In the genomic region with DNA sequence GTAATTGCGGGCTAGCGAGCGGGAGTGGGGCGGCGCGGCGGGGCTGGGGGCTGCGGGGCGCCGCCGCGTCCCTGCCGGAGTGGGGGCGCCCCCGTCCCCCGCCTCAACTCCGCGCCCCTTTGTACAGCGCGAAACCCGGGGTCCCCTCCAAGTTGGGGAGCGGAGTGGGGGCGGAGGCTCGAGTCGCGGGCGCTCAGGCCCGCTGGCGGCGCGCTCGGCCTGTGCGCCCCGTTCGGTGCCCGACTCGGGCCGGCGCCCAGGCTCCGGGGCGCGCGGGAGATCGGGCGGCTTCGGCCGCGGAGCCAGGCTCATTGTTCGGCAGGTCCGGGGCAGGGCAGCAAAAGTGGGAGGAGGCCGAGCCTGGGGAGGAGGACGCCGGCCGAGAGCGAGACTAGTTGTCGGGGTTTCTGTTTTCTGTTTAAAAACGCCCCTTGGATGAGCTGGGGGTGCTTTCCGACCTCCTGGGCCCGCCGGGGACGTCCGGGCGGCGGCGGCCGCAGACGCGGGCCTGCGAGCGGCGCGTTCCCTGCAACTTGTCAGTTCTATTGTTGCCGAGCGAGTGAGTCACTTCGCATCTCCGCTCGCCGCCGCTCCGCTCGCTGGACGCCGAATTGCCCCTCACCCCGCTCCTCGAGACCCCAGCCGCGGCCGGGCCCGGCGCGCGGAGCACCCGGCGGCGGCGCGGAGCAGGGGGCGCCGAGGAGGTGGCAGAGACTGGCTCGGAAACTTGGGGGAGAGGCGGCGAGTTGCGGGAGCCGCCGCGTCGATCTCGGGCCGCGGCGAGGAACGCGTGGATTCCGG, we compare ENCODE assay signal across 1 cellular context.
A peak's percentile ranks its signal among the peaks of the same experiment; 100 is the strongest.
TF ChIP-seq lines count a peak whose summit lies in the region.

No MANE protein-coding gene starts in this region.

TF ChIP-seq in K562, 482 proteins besides CTCF, POLR2A, EP300 and RAD21 (continued from another document and continues in another):
- TF ChIP-seq JUND (IDR thresholded peaks at IDR 0.05; ENCODE audit: borderline replicate concordance, low read depth, low read length) (peak; percentile 35), JUND (tag; IDR thresholded peaks at IDR 0.05; ENCODE audit: borderline replicate concordance, low read depth, low read length) (no peak; the same call in 2 of the 3 replicates), CREM (IDR thresholded peaks at IDR 0.05; ENCODE audit: low read depth) (peak; percentile 2; the same call in 1 of the 2 replicates), SIN3B (IDR thresholded peaks at IDR 0.05; ENCODE audit: low read depth) (peak; percentile 22; the same call in 1 of the 2 replicates), NR3C1 (CRISPR knock-in tag; IDR thresholded peaks at IDR 0.05) (peak; percentile 50; the same call in 1 of the 2 replicates), TBP (optimal IDR thresholded peaks at IDR 0.05; ENCODE audit: low read depth, low read length) (peak; percentile 47), RBBP5 (IDR thresholded peaks at IDR 0.05; ENCODE audit: borderline replicate concordance, insufficient read depth, low read length, poor library complexity, severe bottlenecking) (peak; percentile 88), SOX6 (IDR thresholded peaks at IDR 0.05) (0 out of 2 replicates have a peak, but pooled peaks have one; percentile 16), ELF2 (CRISPR knock-in tag; IDR thresholded peaks at IDR 0.05) (0 out of 2 replicates have a peak, but pooled peaks have one; percentile 1), FOSL1 (tag; conservative IDR thresholded peaks at IDR 0.05) (peak; percentile 75), CCNT2 (IDR thresholded peaks at IDR 0.05; ENCODE audit: borderline replicate concordance, extremely low read depth, insufficient read length, low read depth, low read length) (peak; percentile 13), CHD1 (IDR thresholded peaks at IDR 0.05; ENCODE audit: low read length) (peak; percentile 13), CBX3 (IDR thresholded peaks at IDR 0.05; ENCODE audit: borderline replicate concordance in 1 of 2, low read length in 2 of 2) (no peak), RBFOX2 (IDR thresholded peaks at IDR 0.05; ENCODE audit: low read depth, low read length) (peak; percentile 79), TAF1 (IDR thresholded peaks at IDR 0.05; ENCODE audit: control insufficient read depth, extremely low read depth, insufficient read depth, low read length, severe bottlenecking) (peak; percentile 67), L3MBTL2 (IDR thresholded peaks at IDR 0.05) (0 out of 2 replicates have a peak, but pooled peaks have one; percentile 30), CSDE1 (IDR thresholded peaks at IDR 0.05) (no peak), NR2C2 (CRISPR knock-in tag; IDR thresholded peaks at IDR 0.05) (no peak), NR2C2 (tag; IDR thresholded peaks at IDR 0.05) (peak; percentile 16; the same call in 1 of the 2 replicates), DLX4 (CRISPR knock-in tag; IDR thresholded peaks at IDR 0.05) (no peak), PHF8 (IDR thresholded peaks at IDR 0.05; ENCODE audit: borderline replicate concordance, low read length) (peak; percentile 56; the same call in 1 of the 2 replicates), ZC3H4 (CRISPR knock-in tag; IDR thresholded peaks at IDR 0.05; ENCODE audit: borderline replicate concordance) (0 out of 2 replicates have a peak, but pooled peaks have one; percentile 4), KDM4B (IDR thresholded peaks at IDR 0.05; ENCODE audit: borderline replicate concordance in 2 of 2, low read depth in 1 of 2) (0 out of 4 replicates have a peak, but pooled peaks of 1 of the 2 experiments have one; percentile 20), RB1 (IDR thresholded peaks at IDR 0.05; ENCODE audit: low read depth) (peak; percentile 51; the same call in 1 of the 2 replicates), ZNF347 (CRISPR knock-in tag; IDR thresholded peaks at IDR 0.05; ENCODE audit: low read depth) (no peak), XRCC5 (IDR thresholded peaks at IDR 0.05; ENCODE audit: low read depth, low read length) (no peak), SAP30 (IDR thresholded peaks at IDR 0.05; ENCODE audit: borderline replicate concordance, insufficient read depth, low read depth, low read length, poor library complexity, severe bottlenecking) (peak; percentile 33), POLR2G (IDR thresholded peaks at IDR 0.05; ENCODE audit: low read depth, low read length) (peak; percentile 83), CTBP1 (IDR thresholded peaks at IDR 0.05; ENCODE audit: borderline replicate concordance) (0 out of 2 replicates have a peak, but pooled peaks have one; percentile 40), PCBP1 (IDR thresholded peaks at IDR 0.05; ENCODE audit: low read depth, low read length, poor library complexity, severe bottlenecking) (peak; percentile 36), YY1 (IDR thresholded peaks at IDR 0.05; ENCODE audit: borderline replicate concordance in 1 of 3, control insufficient read depth in 1 of 3, extremely low read depth in 1 of 3, insufficient read depth in 3 of 3, insufficient read length in 1 of 3, insufficient replicate concordance in 2 of 3, low read depth in 1 of 3, low read length in 2 of 3) (peak in 1 of 3 experiments; percentile 7), ZBTB1 (CRISPR knock-in tag; IDR thresholded peaks at IDR 0.05; ENCODE audit: borderline replicate concordance, low read depth) (peak; percentile 43; the same call in 1 of the 2 replicates), ZNF584 (CRISPR knock-in tag; IDR thresholded peaks at IDR 0.05; ENCODE audit: low read depth) (peak; percentile 11; the same call in 1 of the 2 replicates), ZMIZ1 (IDR thresholded peaks at IDR 0.05; ENCODE audit: low read depth in 2 of 2, low read length in 2 of 2) (0 out of 4 replicates have a peak, but pooled peaks of 1 of the 2 experiments have one; percentile 10), TFAM (CRISPR knock-in tag; conservative IDR thresholded peaks at IDR 0.05) (no peak), ZNF589 (CRISPR knock-in tag; IDR thresholded peaks at IDR 0.05; ENCODE audit: low read depth) (peak; percentile 16; the same call in 1 of the 2 replicates), ZBTB7A (IDR thresholded peaks at IDR 0.05; ENCODE audit: borderline replicate concordance, control insufficient read depth, low read depth, low read length) (peak; percentile 90), STAT6 (CRISPR knock-in tag; IDR thresholded peaks at IDR 0.05) (no peak), GATAD2B (IDR thresholded peaks at IDR 0.05; ENCODE audit: borderline replicate concordance) (0 out of 2 replicates have a peak, but pooled peaks have one; percentile 13), CBX1 (IDR thresholded peaks at IDR 0.05; ENCODE audit: low read depth) (0 out of 2 replicates have a peak, but pooled peaks have one; percentile 10), ZNF511 (CRISPR knock-in tag; IDR thresholded peaks at IDR 0.05) (no peak), GTF2E2 (tag; IDR thresholded peaks at IDR 0.05) (peak; percentile 26; the same call in 1 of the 2 replicates), ZSCAN29 (IDR thresholded peaks at IDR 0.05) (0 out of 2 replicates have a peak, but pooled peaks have one; percentile 49), RNF2 (IDR thresholded peaks at IDR 0.05) (no peak), MTA3 (IDR thresholded peaks at IDR 0.05; ENCODE audit: borderline replicate concordance) (peak; percentile 62), RBM22 (IDR thresholded peaks at IDR 0.05; ENCODE audit: low read depth, low read length, poor library complexity, severe bottlenecking) (peak; percentile 52)
- TF ChIP-seq, protein P1, sequence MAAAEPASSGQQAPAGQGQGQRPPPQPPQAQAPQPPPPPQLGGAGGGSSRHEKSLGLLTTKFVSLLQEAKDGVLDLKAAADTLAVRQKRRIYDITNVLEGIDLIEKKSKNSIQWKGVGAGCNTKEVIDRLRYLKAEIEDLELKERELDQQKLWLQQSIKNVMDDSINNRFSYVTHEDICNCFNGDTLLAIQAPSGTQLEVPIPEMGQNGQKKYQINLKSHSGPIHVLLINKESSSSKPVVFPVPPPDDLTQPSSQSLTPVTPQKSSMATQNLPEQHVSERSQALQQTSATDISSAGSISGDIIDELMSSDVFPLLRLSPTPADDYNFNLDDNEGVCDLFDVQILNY (CRISPR knock-in tag; IDR thresholded peaks at IDR 0.05), result 0 out of 2 replicates have a peak, but pooled peaks have one; percentile 50
- TF ChIP-seq, protein P2, sequence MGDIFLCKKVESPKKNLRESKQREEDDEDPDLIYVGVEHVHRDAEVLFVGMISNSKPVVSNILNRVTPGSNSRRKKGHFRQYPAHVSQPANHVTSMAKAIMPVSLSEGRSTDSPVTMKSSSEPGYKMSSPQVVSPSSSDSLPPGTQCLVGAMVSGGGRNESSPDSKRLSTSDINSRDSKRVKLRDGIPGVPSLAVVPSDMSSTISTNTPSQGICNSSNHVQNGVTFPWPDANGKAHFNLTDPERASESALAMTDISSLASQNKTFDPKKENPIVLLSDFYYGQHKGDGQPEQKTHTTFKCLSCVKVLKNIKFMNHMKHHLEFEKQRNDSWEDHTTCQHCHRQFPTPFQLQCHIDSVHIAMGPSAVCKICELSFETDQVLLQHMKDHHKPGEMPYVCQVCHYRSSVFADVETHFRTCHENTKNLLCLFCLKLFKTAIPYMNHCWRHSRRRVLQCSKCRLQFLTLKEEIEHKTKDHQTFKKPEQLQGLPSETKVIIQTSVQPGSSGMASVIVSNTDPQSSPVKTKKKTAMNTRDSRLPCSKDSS (IDR thresholded peaks at IDR 0.05; ENCODE audit: low read depth, partially characterized antibody), result no peak
